Comparison of ENCODE assay signal across 1 cellular context in genomic region chr20:29497261-29497671, GRCh38.
TF ChIP-seq lines count a peak whose summit lies in the region.

No MANE protein-coding gene starts in this region.

TF ChIP-seq in SK-N-SH treated with all-trans-retinoic acid at 6 μM for 48 hours, 23 proteins besides CTCF, POLR2A, EP300 and RAD21 (continued from another document):
- no peak for TF ChIP-seq PATZ1 (CRISPR knock-in tag; IDR thresholded peaks at IDR 0.05; ENCODE audit: borderline replicate concordance)
- TF ChIP-seq TOX (CRISPR knock-in tag; IDR thresholded peaks at IDR 0.05; ENCODE audit: borderline replicate concordance), result no peak
- TF ChIP-seq ARNTL (CRISPR knock-in tag; IDR thresholded peaks at IDR 0.05; ENCODE audit: borderline replicate concordance, low read depth), result no peak
